In genomic region chr3:45567730-45568172, GRCh38 we compare ENCODE assay signal across 8 cellular contexts. TPM values are rescaled to one million over a fixed set of nuclear protein-coding genes. Genes with fewer than 3 reads are reported as not detected.
DNase-seq lines count a peak whose midpoint lies in the region; ATAC-seq and TF ChIP-seq lines count a peak whose summit lies in the region.

No MANE protein-coding gene starts in this region.

- no peak overlapping the region for H3K14ac ChIP-seq in H9 (ENCODE audit: insufficient read depth, low read length)

- H3K4me3 Mint-ChIP-seq in T-helper 17 cell (no peak overlapping the region), H9 (no peak overlapping the region)
- peak overlapping the region in 5 of 10 donors; percentile 2 to 47 (median 22) for H3K4me3 Mint-ChIP-seq in naive thymus-derived CD8-positive, alpha-beta T cell

- H2BK5ac ChIP-seq in H9 (ENCODE audit: insufficient read length, low read length) = no peak overlapping the region

- H4K5ac ChIP-seq in H9 (ENCODE audit: insufficient read length, low read depth, low read length) = no peak overlapping the region

- peaks cover 12% of the 10 kb centered on the region for H3K4me1 Mint-ChIP-seq in T-helper 17 cell
- peaks cover 9 to 57% (median 21%) of the 10 kb centered on the region in 4 donors for H3K4me1 Mint-ChIP-seq in naive thymus-derived CD8-positive, alpha-beta T cell
- H3K4me1 Mint-ChIP-seq in H9 = peaks cover 34 to 35% of the 10 kb centered on the region in 2 experiments

- no peak overlapping the region for H3K23ac ChIP-seq in H9 (ENCODE audit: insufficient read length, low read depth, low read length)

- no peak overlapping the region for H2BK12ac ChIP-seq in H9 (ENCODE audit: insufficient read length, low read depth, low read length)

- no peak overlapping the region for H3K18ac ChIP-seq in H9 (ENCODE audit: insufficient read length, low read depth, low read length)

- no peaks in the 10 kb centered on the region for H3K23me2 ChIP-seq in H9 (ENCODE audit: insufficient read length, low read depth, low read length, poor library complexity, severe bottlenecking)

- H3K9ac ChIP-seq in H9 (ENCODE audit: extremely low read depth, insufficient read length, low read length) = no peak overlapping the region

- H3K36me3 Mint-ChIP-seq in T-helper 17 cell (ENCODE audit: low read depth) = no peaks in the 10 kb centered on the region
- H3K36me3 Mint-ChIP-seq in naive thymus-derived CD8-positive, alpha-beta T cell = no peaks in the 10 kb centered on the region
- H3K36me3 Mint-ChIP-seq in H9 (ENCODE audit: insufficient read depth in 1 of 3, low read depth in 3 of 3) = peaks cover 12 to 18% (median 13%) of the 10 kb centered on the region in 3 experiments

- H4K20me1 ChIP-seq in H9 (ENCODE audit: control insufficient read depth, insufficient read depth, insufficient read length) = no peaks in the 10 kb centered on the region

- ATAC-seq in GM18907 (IDR thresholded peaks at IDR 0.05; ENCODE audit: unreplicated experiment) (peak; percentile 56), HG02852 (IDR thresholded peaks at IDR 0.05; ENCODE audit: unreplicated experiment) (peak; percentile 51), T-helper 17 cell (peak; percentile 88)
- peak; percentile 69 to 90 for ATAC-seq in naive thymus-derived CD8-positive, alpha-beta T cell

- H3K27me3 ChIP-seq in H9 (ENCODE audit: insufficient read depth, low read length) = no peaks in the 10 kb centered on the region

- H2BK15ac ChIP-seq in H9 (ENCODE audit: low read depth, low read length) = no peak overlapping the region

- H3K27ac ChIP-seq in H9 (ENCODE audit: insufficient read length, low read depth, low read length) = no peak overlapping the region

- no peak overlapping the region for H3T11ph ChIP-seq in H9 (ENCODE audit: low read length)

- no peaks in the 10 kb centered on the region for H3K79me2 ChIP-seq in H9 (ENCODE audit: insufficient read depth, low read length)

- H3K79me1 ChIP-seq in H9 (ENCODE audit: insufficient read depth, low read depth, low read length, poor library complexity, severe bottlenecking) = no peaks in the 10 kb centered on the region

- H3K9me3 Mint-ChIP-seq in naive thymus-derived CD8-positive, alpha-beta T cell = no peaks in the 10 kb centered on the region
- H3K9me3 Mint-ChIP-seq in H9 = peaks cover 14% of the 10 kb centered on the region in 2 experiments

- H2AFZ ChIP-seq in H9 (ENCODE audit: low read length) = no peak overlapping the region

- no peak overlapping the region for H3K4ac ChIP-seq in H9 (ENCODE audit: low read depth, low read length)

- POLR2A ChIA-PET in naive thymus-derived CD8-positive, alpha-beta T cell (lab: Charles Lee) = no interaction called here

- peak overlapping the region; percentile 66 for H3K27ac Mint-ChIP-seq in T-helper 17 cell
- peak overlapping the region in 8 of 10 donors; percentile 5 to 81 (median 64) for H3K27ac Mint-ChIP-seq in naive thymus-derived CD8-positive, alpha-beta T cell
- no peak overlapping the region for H3K27ac Mint-ChIP-seq in H9

- H3K56ac ChIP-seq in H9 (ENCODE audit: insufficient read length, low read depth, low read length) = no peak overlapping the region

- no peak overlapping the region for H3K4me2 ChIP-seq in H9 (ENCODE audit: insufficient read depth, insufficient read length, low read length)

- H4K8ac ChIP-seq in H9 (replicated peaks; ENCODE audit: insufficient read length, low read depth, low read length) = no peak overlapping the region

- TF ChIP-seq CTCF in H9 (conservative IDR thresholded peaks at IDR 0.05) = no peak

- H3K27me3 Mint-ChIP-seq in T-helper 17 cell (no peaks in the 10 kb centered on the region), H9 (ENCODE audit: low read depth) (peaks cover 2% of the 10 kb centered on the region; the same call in 1 of the 2 replicates)
- no peaks in the 10 kb centered on the region for H3K27me3 Mint-ChIP-seq in naive thymus-derived CD8-positive, alpha-beta T cell

- no peak overlapping the region for H2BK120ac ChIP-seq in H9 (ENCODE audit: low read depth, low read length, poor library complexity, severe bottlenecking)

- no CpG with 5 or more reads among the region's 8 CpGs for whole genome bisulfite sequencing in H9 (ENCODE audit: extremely low coverage, insufficient read length, low lambda C conversion rate)

- no peak for DNase-seq in T-helper 17 cell
- peak in 5 of 10 donors; percentile 4 to 31 (median 26) for DNase-seq in naive thymus-derived CD8-positive, alpha-beta T cell
- DNase-seq in dermis blood vessel endothelial cell = no peak
- no peak for DNase-seq in NCI-H510A (lab: John Stamatoyannopoulos, UW)
- DNase-seq in NCI-H1092 (lab: John Stamatoyannopoulos, UW) = no peak
- no peak for DNase-seq in H9

- no peaks in the 10 kb centered on the region for H3K9me3 ChIP-seq in T-helper 17 cell (ENCODE audit: control insufficient read depth, low read length, poor library complexity, severe bottlenecking)
- H3K9me3 ChIP-seq in H9 (ENCODE audit: control insufficient read depth, low read depth, low read length) = peaks cover 8% of the 10 kb centered on the region

- H3K4me1 ChIP-seq in H9 (ENCODE audit: insufficient read depth, low read length) = peaks cover 3% of the 10 kb centered on the region; the same call in 1 of the 2 replicates

- no peak overlapping the region for H4K91ac ChIP-seq in H9 (ENCODE audit: insufficient read length, low read depth, low read length)

- H2AK5ac ChIP-seq in H9 (ENCODE audit: insufficient read length, low read length) = no peak overlapping the region

- no peak overlapping the region for H2BK20ac ChIP-seq in H9 (ENCODE audit: low read depth, low read length, poor library complexity, severe bottlenecking)

RNA-seq across cellular contexts. Expression of gene LIMD1, which starts 26.8 kb away (rescaled TPM):
- total RNA-seq in T-helper 17 cell (10 to 100 TPM; 17.2 to 34.1 TPM), dermis blood vessel endothelial cell (18.7 and 28.0 TPM in 2 replicates), H9 (2021) (34.6 and 34.8 TPM in 2 replicates)
- 10 to 100 TPM; 29.3 to 30.4 TPM for total RNA-seq in naive thymus-derived CD8-positive, alpha-beta T cell
- 1 to 10 TPM; 4.2 to 6.0 (median 4.6) TPM for polyA plus RNA-seq in naive thymus-derived CD8-positive, alpha-beta T cell

Comparison
In these comparisons a context has a peak if more than half of its experiments do, and no peak if none do; other contexts are left out.
1. H3K27ac Mint-ChIP-seq: peak in T-helper 17 cell (single experiment) and naive thymus-derived CD8-positive, alpha-beta T cell (8 of 10); none in H9 (0 of 3).
2. Peak in every context shown above with its lines, with median percentiles within 50 percentile points of each other: ATAC-seq.